Comparison of ENCODE assay signal across 23 cellular contexts in the genomic region with DNA sequence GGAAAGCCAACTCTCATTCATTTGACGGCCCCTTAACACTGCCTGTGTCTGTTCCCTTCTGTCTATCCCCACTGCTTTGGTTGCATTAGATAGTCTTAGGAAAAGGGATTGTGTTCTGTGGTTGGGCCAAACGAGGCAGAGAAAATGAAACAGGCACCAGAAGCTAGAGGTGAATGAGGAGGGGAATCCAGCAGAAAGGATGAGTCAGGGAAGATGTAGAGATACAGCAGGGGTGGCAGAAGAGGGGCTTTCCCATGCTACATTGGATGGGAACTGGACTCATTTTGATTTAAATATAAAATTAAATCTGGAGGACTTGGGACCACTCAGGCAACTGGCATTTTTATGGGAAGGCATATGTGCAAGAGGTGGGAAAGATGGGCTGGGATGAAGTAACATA. TPM values are rescaled to one million over a fixed set of nuclear protein-coding genes. Genes with fewer than 3 reads are reported as not detected.
DNase-seq lines count a peak whose midpoint lies in the region; ATAC-seq, FAIRE-seq and TF ChIP-seq lines count a peak whose summit lies in the region.
"Had no signal": no experiment of that assay in that cellular context is flagged by ENCODE, and none has a peak within 500 bp of the region (broad histone marks: within the 10 kb centered on the region; RNA-seq: fewer than 3 reads in every experiment).

No MANE protein-coding gene starts in this region.

- H3K4me3 Mint-ChIP-seq in CD8-positive, alpha-beta T cell: no peak overlapping the region
- H3K4me3 Mint-ChIP-seq: CD4-positive, alpha-beta memory T cell had no signal

- no peak overlapping the region for H2BK120ac ChIP-seq in H1 (replicated peaks; ENCODE audit: low read depth, low read length)

- no peak overlapping the region for H2BK20ac ChIP-seq in H1 (ENCODE audit: low read length)

- no peak overlapping the region for H2BK5ac ChIP-seq in H1 (ENCODE audit: low read depth, low read length)

- H4K5ac ChIP-seq in H1 (ENCODE audit: insufficient read length, low read depth, low read length): no peak overlapping the region

- no peaks in the 10 kb centered on the region for H3K9me3 Mint-ChIP-seq in CD8-positive, alpha-beta T cell

- POLR2A ChIA-PET in H1 (lab: Charles Lee; ENCODE audit: partially characterized antibody): no interaction called here
- POLR2A ChIA-PET in CD8-positive, alpha-beta T cell (lab: Charles Lee): no interaction called here

- H4K91ac ChIP-seq in H1 (replicated peaks; ENCODE audit: insufficient read length, low read length): no peak overlapping the region

- H2BK15ac ChIP-seq in H1 (ENCODE audit: low read length): no peak overlapping the region

- ATAC-seq in CD8-positive, alpha-beta T cell: no peak

- no peak overlapping the region for H3K18ac ChIP-seq in H1 (ENCODE audit: extremely low read depth, low read length)

- no peak for TF ChIP-seq RAD21 in H1 (IDR thresholded peaks at IDR 0.05 in 1 of 2, conservative IDR thresholded peaks at IDR 0.05 in 1 of 2; ENCODE audit: low read depth in 2 of 2, low read length in 2 of 2)

- DNase-seq in activated CD4-positive, alpha-beta T cell treated with anti-CD3 and anti-CD28 coated beads for 48 hours: peak; percentile 2
- no peak for DNase-seq in activated CD4-positive, alpha-beta T cell treated with anti-CD3 and anti-CD28 coated beads, Interleukin-2, amount 50 U/mL, for 1 hour
- DNase-seq in stimulated activated CD4-positive, alpha-beta T cell treated with anti-CD3 and anti-CD28 coated beads, Interleukin-15, amount 100 ng/mL, for 24 hours: peak; percentile 2
- DNase-seq in stimulated activated CD4-positive, alpha-beta T cell treated with anti-CD3 and anti-CD28 coated beads, Interleukin-4, amount 100 ng/mL, for 1 hour: no peak
- DNase-seq in H1 (ENCODE audit: low read depth in 1 of 2, low spot score in 2 of 2) (no peak), Kasumi-1 (lab: John Stamatoyannopoulos, UW) (no peak), SKM-1 (lab: John Stamatoyannopoulos, UW; ENCODE audit: unreplicated experiment) (no peak)
- DNase-seq in CD8-positive, alpha-beta T cell: no peak
- DNase-seq: 8988T; CD4-positive, alpha-beta memory T cell; DND-41; GF-D8; NCI-H1092; NCI-H1436; NCI-H187 treated with DMSO at 0.1 percent for 48 hours; NCI-H2227 treated with DMSO at 0.1 percent for 48 hours; NCI-H510A treated with DMSO at 0.1 percent for 48 hours; NCI-H82; Peyer's patch; SJCRH30 had no signal

- no peaks in the 10 kb centered on the region for H3K4me1 Mint-ChIP-seq in CD8-positive, alpha-beta T cell (ENCODE audit: low read depth)
- H3K4me1 Mint-ChIP-seq: CD4-positive, alpha-beta memory T cell had no signal

- intact Hi-C loops in CD8-positive, alpha-beta T cell (cut with DNase I, micrococcal nuclease): no loop called here

- no peak overlapping the region for H3K27ac Mint-ChIP-seq in CD8-positive, alpha-beta T cell
- H3K27ac Mint-ChIP-seq: CD4-positive, alpha-beta memory T cell had no signal

- 0 out of 2 replicates have a peak overlapping the region, but pooled peaks have one; percentile 49 for H2AFZ ChIP-seq in H1 (ENCODE audit: low read length)

- no peak overlapping the region for H3K23ac ChIP-seq in H1 (ENCODE audit: insufficient read length)

- no peaks in the 10 kb centered on the region for H3K4me1 ChIP-seq in H1 (replicated peaks in 1 of 4; ENCODE audit: control insufficient read depth in 3 of 4, insufficient read depth in 4 of 4, low read length in 3 of 4)
- no peaks in the 10 kb centered on the region for H3K4me1 ChIP-seq in CD8-positive, alpha-beta T cell (ENCODE audit: insufficient read depth, low read length)
- H3K4me1 ChIP-seq: BLaER1 treated with 17β-estradiol and CSF1 and Interleukin-3, amounts not matched to agents 10 nM and 100 nM; Peyer's patch; SJCRH30 had no signal

- 69% methylated on average over 2 of the region's 2 CpGs; no CpG with 5 or more reads in 1 of the 2 experiments for WGBS in H1 (ENCODE audit: extremely low coverage in 1 of 2, insufficient coverage in 1 of 2, insufficient read length in 1 of 2, insufficient replicate concordance in 2 of 2, low coverage in 1 of 2, low lambda C conversion rate in 2 of 2, missing lambda C conversion rate in 1 of 2), 2 experiments

- no peaks in the 10 kb centered on the region for H3K27me3 ChIP-seq in H1 (replicated peaks in 1 of 4; ENCODE audit: control insufficient read depth in 3 of 4, extremely low read depth in 1 of 4, insufficient read depth in 3 of 4, low read length in 3 of 4)
- H3K27me3 ChIP-seq in CD8-positive, alpha-beta T cell (ENCODE audit: insufficient read depth, low read length): no peaks in the 10 kb centered on the region
- H3K27me3 ChIP-seq: BLaER1 treated with 17β-estradiol and CSF1 and Interleukin-3, amounts not matched to agents 10 nM and 100 nM; Peyer's patch; SJCRH30 had no signal

- H3K56ac ChIP-seq in H1 (replicated peaks; ENCODE audit: insufficient read length, low read depth, low read length): no peak overlapping the region

- no peaks in the 10 kb centered on the region for H3K79me2 ChIP-seq in H1 (ENCODE audit: control insufficient read depth in 1 of 2, insufficient read depth in 2 of 2, low read length in 2 of 2)

- TF ChIP-seq CTCF in H1 (IDR thresholded peaks at IDR 0.05; ENCODE audit: control extremely low read depth in 1 of 3, insufficient read depth in 1 of 3, low read depth in 1 of 3, low read length in 3 of 3): no peak
- TF ChIP-seq CTCF in CD8-positive, alpha-beta T cell (IDR thresholded peaks at IDR 0.05): no peak

- H3K14ac ChIP-seq in H1 (ENCODE audit: insufficient read length): no peak overlapping the region

- H3K27ac ChIP-seq in H1 (ENCODE audit: low read depth, low read length): no peak overlapping the region
- H3K27ac ChIP-seq in CD8-positive, alpha-beta T cell (ENCODE audit: low read depth, low read length): no peak overlapping the region
- H3K27ac ChIP-seq: BLaER1 treated with 17β-estradiol and CSF1 and Interleukin-3, amounts not matched to agents 10 nM and 100 nM; Peyer's patch; SJCRH30 had no signal

- TF ChIP-seq POLR2A in H1 (IDR thresholded peaks at IDR 0.05; ENCODE audit: control extremely low read depth in 1 of 2, low read depth in 2 of 2, low read length in 2 of 2): no peak

- H3K23me2 ChIP-seq in H1 (ENCODE audit: low read depth, low read length): no peaks in the 10 kb centered on the region

- H4K20me1 ChIP-seq in H1 (replicated peaks in 1 of 2; ENCODE audit: control insufficient read depth in 1 of 2, insufficient read depth in 2 of 2, low read length in 2 of 2): no peaks in the 10 kb centered on the region
- H4K20me1 ChIP-seq: BLaER1 treated with 17β-estradiol and CSF1 and Interleukin-3, amounts not matched to agents 10 nM and 100 nM had no signal

- H3K79me1 ChIP-seq in H1 (ENCODE audit: low read depth, low read length): no peaks in the 10 kb centered on the region

- FAIRE-seq in H1 (lab: Jason Lieb, UNC): no peak
- FAIRE-seq: GM19239 had no signal

- H4K8ac ChIP-seq in H1 (ENCODE audit: extremely low read depth, insufficient read depth, low read length): no peak overlapping the region

- H3K9me3 ChIP-seq in H1 (ENCODE audit: insufficient read depth in 2 of 2, low read depth in 1 of 2, low read length in 1 of 2): no peaks in the 10 kb centered on the region
- H3K9me3 ChIP-seq in CD8-positive, alpha-beta T cell (ENCODE audit: low read length): no peaks in the 10 kb centered on the region
- H3K9me3 ChIP-seq: BLaER1 treated with 17β-estradiol and CSF1 and Interleukin-3, amounts not matched to agents 10 nM and 100 nM; Peyer's patch; SJCRH30 had no signal

- H3K27me3 Mint-ChIP-seq in CD8-positive, alpha-beta T cell (ENCODE audit: low read depth): peaks cover 3% of the 10 kb centered on the region

- H2AK5ac ChIP-seq in H1 (ENCODE audit: low read depth, low read length): no peak overlapping the region

- no peak for TF ChIP-seq EP300 in H1 (IDR thresholded peaks at IDR 0.05; ENCODE audit: borderline replicate concordance in 1 of 2, low read depth in 2 of 2, low read length in 2 of 2)

- no peak overlapping the region for H3K9ac ChIP-seq in H1 (replicated peaks in 1 of 4; ENCODE audit: extremely low read depth in 1 of 4, low read depth in 3 of 4, low read length in 3 of 4)
- H3K9ac ChIP-seq: BLaER1 treated with 17β-estradiol and CSF1 and Interleukin-3, amounts not matched to agents 10 nM and 100 nM had no signal

- no peaks in the 10 kb centered on the region for H3K36me3 Mint-ChIP-seq in CD8-positive, alpha-beta T cell
- H3K36me3 Mint-ChIP-seq: CD4-positive, alpha-beta memory T cell had no signal

- no peak overlapping the region for H3K4me2 ChIP-seq in H1 (ENCODE audit: insufficient read depth in 1 of 2, low read depth in 2 of 2, low read length in 2 of 2)
- H3K4me2 ChIP-seq: BLaER1 treated with 17β-estradiol and CSF1 and Interleukin-3, amounts not matched to agents 10 nM and 100 nM had no signal

- CTCF ChIA-PET in H1 (lab: Charles Lee; ENCODE audit: partially characterized antibody): no interaction called here
- CTCF ChIA-PET in CD8-positive, alpha-beta T cell (lab: Charles Lee): no interaction called here

- no peaks in the 10 kb centered on the region for H3K36me3 ChIP-seq in H1 (ENCODE audit: control insufficient read depth in 2 of 4, insufficient read depth in 4 of 4, low read length in 3 of 4)
- no peaks in the 10 kb centered on the region for H3K36me3 ChIP-seq in CD8-positive, alpha-beta T cell (ENCODE audit: insufficient read depth, low read length)
- H3K36me3 ChIP-seq: BLaER1 treated with 17β-estradiol and CSF1 and Interleukin-3, amounts not matched to agents 10 nM and 100 nM; Peyer's patch; SJCRH30 had no signal

- H2BK12ac ChIP-seq in H1 (ENCODE audit: low read depth, low read length): no peak overlapping the region

- H3K4me3 ChIP-seq in H1 (ENCODE audit: extremely low read depth in 1 of 4, insufficient read depth in 2 of 4, low read depth in 3 of 4, low read length in 4 of 4): no peak overlapping the region
- H3K4me3 ChIP-seq in CD8-positive, alpha-beta T cell (ENCODE audit: low read depth, low read length): no peak overlapping the region
- H3K4me3 ChIP-seq: BLaER1 treated with 17β-estradiol and CSF1 and Interleukin-3, amounts not matched to agents 10 nM and 100 nM; Peyer's patch; SJCRH30 had no signal

- no peak overlapping the region for H3K4ac ChIP-seq in H1 (replicated peaks; ENCODE audit: insufficient read length, low read depth, low read length)

TF ChIP-seq in H1, 55 proteins besides CTCF, POLR2A, EP300 and RAD21 (continues in another document):
- TF ChIP-seq JUND (IDR thresholded peaks at IDR 0.05; ENCODE audit: low read length): no peak
- TF ChIP-seq ASH2L (IDR thresholded peaks at IDR 0.05; ENCODE audit: low read length): no peak
- no peak for TF ChIP-seq SAP30 (IDR thresholded peaks at IDR 0.05; ENCODE audit: insufficient read depth, insufficient replicate concordance, low read length)

RNA-seq across cellular contexts. Expression of a gene that starts 43.3 kb away (rescaled TPM):
- total RNA-seq in H1 (2021; fragmentation: NEBNext Ultra II Directional; extraction: Animal tissue kit (Norgen Biotek cat#: 25700)): 0.17 and 0.31 TPM in 2 replicates
- polyA plus RNA-seq in H1 (2011; rRNA removed): 0.11 and 0.12 TPM in 2 replicates
- polyA plus RNA-seq in H1 (2011; cell fraction: cytosol; rRNA removed): 0.21 TPM
- 0.39 TPM for polyA plus RNA-seq in H1 (2011; cell fraction: nucleus; rRNA removed)
- 0.05 to 0.41 TPM (median 0.18 TPM) in 4 replicates for polyA plus RNA-seq in H1 (2012, experiment 1 of 2)
- not detected for polyA plus RNA-seq in H1 (2012, experiment 2 of 2)
- 0.14 TPM for polyA plus RNA-seq in H1 (2013, experiment 1 of 2)
- 0.09 TPM for polyA plus RNA-seq in H1 (2013, experiment 2 of 2)
- 0.59 and 0.66 TPM in 2 replicates for polyA minus RNA-seq in H1 (2011; rRNA and poly(A)+ RNA removed)
- 0.29 TPM for polyA minus RNA-seq in H1 (2011; cell fraction: cytosol; rRNA and poly(A)+ RNA removed)
- polyA minus RNA-seq in H1 (2011; cell fraction: nucleus; rRNA and poly(A)+ RNA removed): 1.1 TPM
- total RNA-seq in CD8-positive, alpha-beta T cell: not detected
- total RNA-seq: CD4-positive, alpha-beta memory T cell; OCI-LY7 had no signal
- polyA plus RNA-seq: CD4-positive, alpha-beta memory T cell had no signal

Comparison
In these comparisons a context has a peak if more than half of its experiments do, and no peak if none do; other contexts are left out.
1. DNase-seq: peak in activated CD4-positive, alpha-beta T cell treated with anti-CD3 and anti-CD28 coated beads for 48 hours (single experiment) and stimulated activated CD4-positive, alpha-beta T cell treated with anti-CD3 and anti-CD28 coated beads, Interleukin-15, amount 100 ng/mL, for 24 hours (single experiment); none in activated CD4-positive, alpha-beta T cell treated with anti-CD3 and anti-CD28 coated beads, Interleukin-2, amount 50 U/mL, for 1 hour (single experiment), stimulated activated CD4-positive, alpha-beta T cell treated with anti-CD3 and anti-CD28 coated beads, Interleukin-4, amount 100 ng/mL, for 1 hour (single experiment), H1 (0 of 2), CD8-positive, alpha-beta T cell (0 of 7), Kasumi-1 (0 of 2) and SKM-1 (single experiment).